ENCODE assay signal across 8 cellular contexts in genomic region chr19:8001995-8002849, GRCh38.
A peak's percentile ranks its signal among the peaks of the same experiment; 100 is the strongest.
DNase-seq lines count a peak whose midpoint lies in the region; ATAC-seq and TF ChIP-seq lines count a peak whose summit lies in the region.

No MANE protein-coding gene starts in this region.

- DNase-seq in GM12864 (ENCODE audit: low read depth) (peak; percentile 45), HuH-7 (ENCODE audit: low spot score) (peak; percentile 78), RPMI8226 (peak; percentile 82), fibroblast of the conjunctiva (ENCODE audit: low read depth) (peak; percentile 55)
- DNase-seq in activated T-helper 9 cell treated with anti-CD3 and anti-CD28 coated beads, Interleukin-2, amount 50 U/mL, for 16 hours (ENCODE audit: low read depth) = peak; percentile 57
- peak in 5 of 6 experiments; percentile 31 to 58 (median 47) for DNase-seq in stimulated activated naive CD4-positive, alpha-beta T cell (lab: John Stamatoyannopoulos, UW)

- peaks cover 20% of the 10 kb centered on the region for H3K36me3 Mint-ChIP-seq in nephron (ENCODE audit: low read depth)

- no peak for ATAC-seq in HG02970 (IDR thresholded peaks at IDR 0.05; ENCODE audit: low FRiP score, unreplicated experiment)

- H3K4me3 Mint-ChIP-seq in nephron = peak overlapping the region; percentile 87 to 95 (median 90)

- peak overlapping the region; percentile 91 to 96 (median 95) for H3K27ac Mint-ChIP-seq in nephron

- H3K4me3 ChIP-seq in GM12864 (ENCODE audit: low read depth, low read length) = peak overlapping the region; percentile 50

- peak; percentile 99 for TF ChIP-seq CTCF in GM12864 (IDR thresholded peaks at IDR 0.05; ENCODE audit: low read depth, low read length, missing control alignments)
- TF ChIP-seq CTCF in nephron (IDR thresholded peaks at IDR 0.05; ENCODE audit: unreplicated experiment in 3 of 3) = peak; percentile 97 to 98 (median 97)

- no peaks in the 10 kb centered on the region for H3K27me3 Mint-ChIP-seq in nephron (ENCODE audit: low read depth)

- no peaks in the 10 kb centered on the region for H3K9me3 Mint-ChIP-seq in nephron

- H3K4me1 Mint-ChIP-seq in nephron = peaks cover 41% of the 10 kb centered on the region
